Comparison of ENCODE assay signal across 6 cellular contexts in the genomic region with DNA sequence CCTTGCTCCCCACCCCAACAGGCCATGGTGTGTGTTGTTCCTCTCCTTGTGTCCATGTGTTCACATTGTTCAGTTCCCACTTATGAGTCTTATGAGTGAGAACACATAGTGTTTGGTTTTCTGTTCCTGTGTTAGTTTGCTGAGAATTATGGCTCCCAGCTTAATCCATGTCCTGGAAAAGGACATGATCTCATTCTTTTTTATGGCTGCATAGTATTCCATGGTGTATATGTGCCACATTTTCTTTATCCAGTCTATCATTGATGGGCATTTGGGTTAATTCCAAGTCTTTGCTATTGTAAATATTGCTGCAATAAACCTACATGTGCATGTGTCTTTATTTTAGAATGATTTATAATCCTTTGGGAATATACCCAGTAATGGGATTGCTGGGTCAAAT. TPM values are rescaled to one million over a fixed set of nuclear protein-coding genes. Genes with fewer than 3 reads are reported as not detected.
"Had no signal": no experiment of that assay in that cellular context is flagged by ENCODE, and none has a peak within 500 bp of the region (broad histone marks: within the 10 kb centered on the region; RNA-seq: fewer than 3 reads in every experiment).

No MANE protein-coding gene starts in this region.

RNA-seq across cellular contexts. Expression of gene TSHZ2, which starts 5.6 kb away (rescaled TPM):
- total RNA-seq: OCI-LY7, PC-3, PC-9, SJCRH30, SJSA1, SK-MEL-5 had no signal
